1 cellular context compared by ENCODE assay signal in genomic region chr20:38167851-38168760, GRCh38.
TF ChIP-seq lines count a peak whose summit lies in the region.

No MANE protein-coding gene starts in this region.

TF ChIP-seq in HepG2, 621 proteins besides CTCF, POLR2A, EP300 and RAD21 (continued from another document and continues in another):
- no peak for TF ChIP-seq ZNF580 (CRISPR knock-in tag; IDR thresholded peaks at IDR 0.05; ENCODE audit: borderline replicate concordance, low read depth)
- TF ChIP-seq ZNF282 (IDR thresholded peaks at IDR 0.05; ENCODE audit: partially characterized antibody) = no peak
- peak; percentile 73; the same call in 1 of the 2 replicates for TF ChIP-seq HDAC2 (CRISPR knock-in tag; IDR thresholded peaks at IDR 0.05)
- no peak for TF ChIP-seq E2F2 (CRISPR knock-in tag; IDR thresholded peaks at IDR 0.05; ENCODE audit: borderline replicate concordance)
- peak; percentile 65; the same call in 1 of the 2 replicates for TF ChIP-seq ZNF281 (CRISPR knock-in tag; IDR thresholded peaks at IDR 0.05; ENCODE audit: borderline replicate concordance)
- TF ChIP-seq ZNF124 (CRISPR knock-in tag; IDR thresholded peaks at IDR 0.05) = 0 out of 2 replicates have a peak, but pooled peaks have one; percentile 26
- no peak for TF ChIP-seq CSRNP1 (CRISPR knock-in tag; IDR thresholded peaks at IDR 0.05)
- no peak for TF ChIP-seq RFX5 (IDR thresholded peaks at IDR 0.05; ENCODE audit: low read depth, low read length)
- TF ChIP-seq PAWR (CRISPR knock-in tag; IDR thresholded peaks at IDR 0.05; ENCODE audit: borderline replicate concordance) = no peak
- TF ChIP-seq NFRKB (IDR thresholded peaks at IDR 0.05) = no peak
- no peak for TF ChIP-seq CEBPZ (IDR thresholded peaks at IDR 0.05; ENCODE audit: low read length)
- TF ChIP-seq ZNF121 (CRISPR knock-in tag; IDR thresholded peaks at IDR 0.05) = peak; percentile 80
- no peak for TF ChIP-seq RAD51 (IDR thresholded peaks at IDR 0.05; ENCODE audit: borderline replicate concordance)
- TF ChIP-seq ZBTB8A (CRISPR knock-in tag; IDR thresholded peaks at IDR 0.05; ENCODE audit: borderline replicate concordance, low read depth) = no peak
- TF ChIP-seq ZNF326 (CRISPR knock-in tag; IDR thresholded peaks at IDR 0.05; ENCODE audit: borderline replicate concordance) = no peak
- TF ChIP-seq ZNF556 (CRISPR knock-in tag; IDR thresholded peaks at IDR 0.05; ENCODE audit: borderline replicate concordance) = no peak
- TF ChIP-seq ZFX (CRISPR knock-in tag; IDR thresholded peaks at IDR 0.05; ENCODE audit: low read depth) = peak; percentile 83
- no peak for TF ChIP-seq FOXM1 (CRISPR knock-in tag; IDR thresholded peaks at IDR 0.05)
- no peak for TF ChIP-seq ZNF597 (CRISPR knock-in tag; IDR thresholded peaks at IDR 0.05)
- peak; percentile 38; the same call in 1 of the 2 replicates for TF ChIP-seq NR2C2 (CRISPR knock-in tag; IDR thresholded peaks at IDR 0.05; ENCODE audit: borderline replicate concordance)
- no peak for TF ChIP-seq ZNF672 (CRISPR knock-in tag; IDR thresholded peaks at IDR 0.05)
- TF ChIP-seq AHDC1 (CRISPR knock-in tag; IDR thresholded peaks at IDR 0.05; ENCODE audit: borderline replicate concordance) = no peak
- TF ChIP-seq ZNF3 (CRISPR knock-in tag; IDR thresholded peaks at IDR 0.05) = no peak; the same call in 1 of the 2 replicates
- TF ChIP-seq HNRNPK (IDR thresholded peaks at IDR 0.05; ENCODE audit: low read depth, low read length, poor library complexity, severe bottlenecking) = no peak
- no peak for TF ChIP-seq ZNF549 (CRISPR knock-in tag; IDR thresholded peaks at IDR 0.05)
- no peak for TF ChIP-seq E2F5 (CRISPR knock-in tag; conservative IDR thresholded peaks at IDR 0.05)
- TF ChIP-seq POGZ (CRISPR knock-in tag; IDR thresholded peaks at IDR 0.05) = peak; percentile 72
- peak; percentile 40; the same call in 1 of the 2 replicates for TF ChIP-seq ZBTB38 (CRISPR knock-in tag; IDR thresholded peaks at IDR 0.05)
- 0 out of 2 replicates have a peak, but pooled peaks have one; percentile 39 for TF ChIP-seq ZBTB7A (CRISPR knock-in tag; IDR thresholded peaks at IDR 0.05)
- no peak; the same call in 1 of the 2 replicates for TF ChIP-seq SOX13 (IDR thresholded peaks at IDR 0.05)
- TF ChIP-seq SOX13 (CRISPR knock-in tag; conservative IDR thresholded peaks at IDR 0.05 in 1 of 2, IDR thresholded peaks at IDR 0.05 in 1 of 2) = peak in 1 of 2 experiments; percentile 67; a peak in 1 of 4 replicates
- no peak for TF ChIP-seq ZFYVE20 (CRISPR knock-in tag; IDR thresholded peaks at IDR 0.05; ENCODE audit: borderline replicate concordance, low read depth)
- peak; percentile 25; the same call in 1 of the 2 replicates for TF ChIP-seq TFDP1 (CRISPR knock-in tag; IDR thresholded peaks at IDR 0.05; ENCODE audit: borderline replicate concordance)
- TF ChIP-seq DRAP1 (CRISPR knock-in tag; IDR thresholded peaks at IDR 0.05) = no peak; the same call in 1 of the 2 replicates
- peak; percentile 85 for TF ChIP-seq HNF1B (CRISPR knock-in tag; IDR thresholded peaks at IDR 0.05)
- TF ChIP-seq REXO4 (CRISPR knock-in tag; IDR thresholded peaks at IDR 0.05; ENCODE audit: borderline replicate concordance) = no peak
- TF ChIP-seq ZNF782 (CRISPR knock-in tag; IDR thresholded peaks at IDR 0.05; ENCODE audit: borderline replicate concordance) = no peak
